In genomic region chr1:80250573-80251168, GRCh38 we compare ENCODE assay signal across 28 cellular contexts.
DNase-seq lines count a peak whose midpoint lies in the region; ATAC-seq and TF ChIP-seq lines count a peak whose summit lies in the region.
"Had no signal": no experiment of that assay in that cellular context is flagged by ENCODE, and none has a peak within 500 bp of the region (broad histone marks: within the 10 kb centered on the region; RNA-seq: fewer than 3 reads in every experiment).

No MANE protein-coding gene starts in this region.

- POLR2A ChIA-PET in HEK293T (lab: Yijun Ruan, JAX), result no interaction called here

- CTCF ChIA-PET in HEK293T (lab: Yijun Ruan, JAX) (no interaction called here), mammary epithelial cell (lab: Charles Lee; ENCODE audit: low non-redundant PET) (no interaction called here)

- H3K4me1 ChIP-seq in ACC112 (ENCODE audit: control insufficient read depth, insufficient read depth, low read length, unreplicated experiment) (peaks cover 7% of the 10 kb centered on the region), mammary epithelial cell (ENCODE audit: insufficient read depth, low read length) (no peaks in the 10 kb centered on the region), neural progenitor cell (no peaks in the 10 kb centered on the region)
- H3K4me1 ChIP-seq: BLaER1 treated with 17β-estradiol and CSF1 and Interleukin-3, amounts not matched to agents 10 nM and 100 nM; HAP-1 had no signal

- no peak overlapping the region for H2AFZ ChIP-seq in ACC112 (ENCODE audit: low read length, unreplicated experiment)
- H2AFZ ChIP-seq in mammary epithelial cell (ENCODE audit: low read depth, low read length), result no peak overlapping the region
- H2AFZ ChIP-seq in neural progenitor cell (replicated peaks), result no peak overlapping the region

- in situ Hi-C loops in mammary epithelial cell (cut with MboI; ENCODE audit: low sequenced_read_pairs in 2 of 2), result no loop called here

- H3K9me3 ChIP-seq in mammary epithelial cell (replicated peaks; ENCODE audit: insufficient read depth, low read length) (no peaks in the 10 kb centered on the region), neural progenitor cell (ENCODE audit: low read depth) (no peaks in the 10 kb centered on the region)
- H3K9me3 ChIP-seq: HAP-1, SK-N-SH had no signal

- TF ChIP-seq CTCF in mammary epithelial cell (conservative IDR thresholded peaks at IDR 0.05 in 1 of 2, IDR thresholded peaks at IDR 0.05 in 1 of 2; ENCODE audit: extremely low read depth in 1 of 2, insufficient read depth in 1 of 2, low read depth in 1 of 2, low read length in 2 of 2) (no peak), fibroblast of mammary gland (conservative IDR thresholded peaks at IDR 0.05; ENCODE audit: control insufficient read depth, insufficient read depth, low read depth, low read length) (no peak), neural progenitor cell (IDR thresholded peaks at IDR 0.05) (no peak)

- H3K36me3 Mint-ChIP-seq in neural progenitor cell, result no peaks in the 10 kb centered on the region

- H3K9me3 Mint-ChIP-seq in neural progenitor cell, result peaks cover 4% of the 10 kb centered on the region
- peaks cover 0 to 27% of the 10 kb centered on the region in 2 donors for H3K9me3 Mint-ChIP-seq in stimulated activated naive CD8-positive, alpha-beta T cell treated with anti-CD3 and anti-CD28 coated beads, Interleukin-15, amount 100 ng/mL, for 72 hours

- dilution Hi-C loops in mammary epithelial cell (cut with HindIII; ENCODE audit: low sequenced_read_pairs), result no loop called here

- no peaks in the 10 kb centered on the region for H3K27me3 Mint-ChIP-seq in neural progenitor cell (ENCODE audit: insufficient read depth, low read depth)
- no peaks in the 10 kb centered on the region for H3K27me3 Mint-ChIP-seq in stimulated activated naive CD8-positive, alpha-beta T cell treated with anti-CD3 and anti-CD28 coated beads, Interleukin-15, amount 100 ng/mL, for 72 hours
- H3K27me3 Mint-ChIP-seq: CD4-positive, alpha-beta T cell had no signal

- H3K79me2 ChIP-seq in ACC112 (ENCODE audit: control insufficient read depth, insufficient read depth, low read length, unreplicated experiment) (no peaks in the 10 kb centered on the region), mammary epithelial cell (ENCODE audit: insufficient read depth, low read length) (no peaks in the 10 kb centered on the region), neural progenitor cell (ENCODE audit: low read depth) (no peaks in the 10 kb centered on the region)

- H3K4me3 Mint-ChIP-seq in neural progenitor cell, result no peak overlapping the region
- H3K4me3 Mint-ChIP-seq in stimulated activated naive CD8-positive, alpha-beta T cell treated with anti-CD3 and anti-CD28 coated beads, Interleukin-15, amount 100 ng/mL, for 72 hours, result no peak overlapping the region
- H3K4me3 Mint-ChIP-seq: CD4-positive, alpha-beta T cell had no signal

- no peaks in the 10 kb centered on the region for H3F3A ChIP-seq in neural progenitor cell (ENCODE audit: low read depth)

- H3K4me3 ChIP-seq in ACC112 (ENCODE audit: low read depth, low read length) (peak overlapping the region; percentile 60; the same call in 1 of the 2 replicates), mammary epithelial cell (replicated peaks in 1 of 3; ENCODE audit: insufficient read depth in 1 of 3, low read depth in 2 of 3, low read length in 3 of 3) (no peak overlapping the region), fibroblast of mammary gland (ENCODE audit: control insufficient read depth, low read depth, low read length) (no peak overlapping the region), neural progenitor cell (no peak overlapping the region)
- H3K4me3 ChIP-seq: BLaER1 treated with 17β-estradiol and CSF1 and Interleukin-3, amounts not matched to agents 10 nM and 100 nM; GM12878; HAP-1 had no signal

- no TSS peak for BruUV-seq in mammary epithelial cell (replicated peaks; lab: Mats Ljungman, UMichigan)

- H3K9ac ChIP-seq in mammary epithelial cell (ENCODE audit: insufficient read depth, low read length), result no peak overlapping the region
- H3K9ac ChIP-seq in neural progenitor cell, result no peak overlapping the region
- H3K9ac ChIP-seq: BLaER1 treated with 17β-estradiol and CSF1 and Interleukin-3, amounts not matched to agents 10 nM and 100 nM; SK-N-SH had no signal

- no peak overlapping the region for H3K27ac Mint-ChIP-seq in neural progenitor cell
- H3K27ac Mint-ChIP-seq in stimulated activated naive CD8-positive, alpha-beta T cell treated with anti-CD3 and anti-CD28 coated beads, Interleukin-15, amount 100 ng/mL, for 72 hours, result no peak overlapping the region
- H3K27ac Mint-ChIP-seq: CD4-positive, alpha-beta T cell had no signal

- WGBS in mammary epithelial cell (ENCODE audit: low coverage, missing lambda C conversion rate), result 59% methylated on average over 3 of the region's 3 CpGs

- H3K4me1 Mint-ChIP-seq in neural progenitor cell, result no peaks in the 10 kb centered on the region
- H3K4me1 Mint-ChIP-seq in stimulated activated naive CD8-positive, alpha-beta T cell treated with anti-CD3 and anti-CD28 coated beads, Interleukin-15, amount 100 ng/mL, for 72 hours, result no peaks in the 10 kb centered on the region

- DNase-seq in HEK293T (ENCODE audit: extremely low spot score), result peak; percentile 8
- peak; percentile 16 for DNase-seq in mammary epithelial cell
- peak; percentile 2 for DNase-seq in fibroblast of mammary gland (ENCODE audit: low read depth)
- no peak for DNase-seq in NCI-H1105 treated with DMSO at 0.1 percent for 48 hours (lab: John Stamatoyannopoulos, UW)
- DNase-seq in neural progenitor cell (ENCODE audit: low spot score), result no peak
- DNase-seq in stimulated activated naive CD8-positive, alpha-beta T cell treated with anti-CD3 and anti-CD28 coated beads, Interleukin-15, amount 100 ng/mL, for 72 hours, result no peak
- DNase-seq: CD4-positive, alpha-beta T cell; COR-L47; DMS79; EL; GDM1; GOT3; NCI-H1092 treated with DMSO at 0.1 percent for 48 hours; NCI-H1436 treated with DMSO at 0.1 percent for 48 hours; NCI-H187 treated with DMSO at 0.1 percent for 48 hours; NCI-H2107; NCI-H446 treated with DMSO at 0.1 percent for 48 hours; NCI-H526; RPMI8226; SHP77 treated with DMSO at 0.1 percent for 48 hours; SK-N-SH; SW 1271 had no signal

- H3K4me2 ChIP-seq in mammary epithelial cell (ENCODE audit: insufficient read depth, low read depth, low read length) (no peak overlapping the region), neural progenitor cell (no peak overlapping the region)
- H3K4me2 ChIP-seq: BLaER1 treated with 17β-estradiol and CSF1 and Interleukin-3, amounts not matched to agents 10 nM and 100 nM; SK-N-SH had no signal

- ATAC-seq in stimulated activated naive CD8-positive, alpha-beta T cell treated with anti-CD3 and anti-CD28 coated beads, Interleukin-15, amount 100 ng/mL, for 72 hours, result no peak
- no peak for ATAC-seq in HG03521 (IDR thresholded peaks at IDR 0.05; ENCODE audit: unreplicated experiment)
- ATAC-seq: GM12878 had no signal

- H3K27ac ChIP-seq in ACC112 (ENCODE audit: low read depth, low read length), result no peak overlapping the region
- no peak overlapping the region for H3K27ac ChIP-seq in mammary epithelial cell (ENCODE audit: insufficient read depth, low read depth, low read length)
- no peak overlapping the region for H3K27ac ChIP-seq in neural progenitor cell
- H3K27ac ChIP-seq: BLaER1 treated with 17β-estradiol and CSF1 and Interleukin-3, amounts not matched to agents 10 nM and 100 nM; HL-60 had no signal

- intact Hi-C loops in mammary epithelial cell (cut with micrococcal nuclease), result loop anchor here (10.0 kb wide), 1 partner anchor 164 kb away; no protein-coding TSS in a partner anchor

- H3K36me3 ChIP-seq in ACC112 (ENCODE audit: insufficient read depth, low read length), result no peaks in the 10 kb centered on the region
- no peaks in the 10 kb centered on the region for H3K36me3 ChIP-seq in mammary epithelial cell (ENCODE audit: insufficient read depth, low read length)
- H3K36me3 ChIP-seq in neural progenitor cell, result no peaks in the 10 kb centered on the region
- H3K36me3 ChIP-seq: BLaER1 treated with 17β-estradiol and CSF1 and Interleukin-3, amounts not matched to agents 10 nM and 100 nM; HAP-1 had no signal

- H4K20me1 ChIP-seq in mammary epithelial cell (ENCODE audit: insufficient read depth, low read length), result no peaks in the 10 kb centered on the region
- H4K20me1 ChIP-seq in neural progenitor cell (ENCODE audit: low read depth), result no peaks in the 10 kb centered on the region
- H4K20me1 ChIP-seq: BLaER1 treated with 17β-estradiol and CSF1 and Interleukin-3, amounts not matched to agents 10 nM and 100 nM had no signal

- H3K27me3 ChIP-seq in ACC112 (ENCODE audit: insufficient read depth, low read length) (no peaks in the 10 kb centered on the region), mammary epithelial cell (ENCODE audit: insufficient read depth, low read length) (no peaks in the 10 kb centered on the region), neural progenitor cell (no peaks in the 10 kb centered on the region)
- H3K27me3 ChIP-seq: BLaER1 treated with 17β-estradiol and CSF1 and Interleukin-3, amounts not matched to agents 10 nM and 100 nM had no signal

TF ChIP-seq in HEK293T, 16 proteins besides CTCF, POLR2A, EP300 and RAD21:
- TF ChIP-seq SUZ12 (IDR thresholded peaks at IDR 0.05), result no peak
- no peak for TF ChIP-seq ELF4 (IDR thresholded peaks at IDR 0.05)
- TF ChIP-seq BHLHE40 (IDR thresholded peaks at IDR 0.05; ENCODE audit: borderline replicate concordance), result no peak
- 0 out of 2 replicates have a peak, but pooled peaks have one; percentile 58 for TF ChIP-seq ARNT (IDR thresholded peaks at IDR 0.05)
- TF ChIP-seq FOXA1 (IDR thresholded peaks at IDR 0.05), result peak; percentile 99
- TF ChIP-seq LEF1 (IDR thresholded peaks at IDR 0.05; ENCODE audit: borderline replicate concordance), result no peak
- TF ChIP-seq SP1 (IDR thresholded peaks at IDR 0.05), result no peak
- TF ChIP-seq PKNOX1 (IDR thresholded peaks at IDR 0.05), result peak; percentile 87
- peak; percentile 78; the same call in 1 of the 2 replicates for TF ChIP-seq CTBP1 (IDR thresholded peaks at IDR 0.05; ENCODE audit: borderline replicate concordance)
- TF ChIP-seq FOXM1 (IDR thresholded peaks at IDR 0.05; ENCODE audit: borderline replicate concordance), result 0 out of 2 replicates have a peak, but pooled peaks have one; percentile 3
- TF ChIP-seq FOXK2 (IDR thresholded peaks at IDR 0.05), result no peak
- TF ChIP-seq ZNF384 (IDR thresholded peaks at IDR 0.05), result peak; percentile 95
- TF ChIP-seq NFRKB (IDR thresholded peaks at IDR 0.05), result no peak
- no peak for TF ChIP-seq HDGF (IDR thresholded peaks at IDR 0.05; ENCODE audit: borderline replicate concordance)

Comparison
In these comparisons a context has a peak if more than half of its experiments do, and no peak if none do; other contexts are left out.
1. DNase-seq: peak in HEK293T (single experiment), mammary epithelial cell (single experiment) and fibroblast of mammary gland (single experiment); none in NCI-H1105 treated with DMSO at 0.1 percent for 48 hours (single experiment), neural progenitor cell (single experiment) and stimulated activated naive CD8-positive, alpha-beta T cell treated with anti-CD3 and anti-CD28 coated beads, Interleukin-15, amount 100 ng/mL, for 72 hours (0 of 2).